In the genomic region with DNA sequence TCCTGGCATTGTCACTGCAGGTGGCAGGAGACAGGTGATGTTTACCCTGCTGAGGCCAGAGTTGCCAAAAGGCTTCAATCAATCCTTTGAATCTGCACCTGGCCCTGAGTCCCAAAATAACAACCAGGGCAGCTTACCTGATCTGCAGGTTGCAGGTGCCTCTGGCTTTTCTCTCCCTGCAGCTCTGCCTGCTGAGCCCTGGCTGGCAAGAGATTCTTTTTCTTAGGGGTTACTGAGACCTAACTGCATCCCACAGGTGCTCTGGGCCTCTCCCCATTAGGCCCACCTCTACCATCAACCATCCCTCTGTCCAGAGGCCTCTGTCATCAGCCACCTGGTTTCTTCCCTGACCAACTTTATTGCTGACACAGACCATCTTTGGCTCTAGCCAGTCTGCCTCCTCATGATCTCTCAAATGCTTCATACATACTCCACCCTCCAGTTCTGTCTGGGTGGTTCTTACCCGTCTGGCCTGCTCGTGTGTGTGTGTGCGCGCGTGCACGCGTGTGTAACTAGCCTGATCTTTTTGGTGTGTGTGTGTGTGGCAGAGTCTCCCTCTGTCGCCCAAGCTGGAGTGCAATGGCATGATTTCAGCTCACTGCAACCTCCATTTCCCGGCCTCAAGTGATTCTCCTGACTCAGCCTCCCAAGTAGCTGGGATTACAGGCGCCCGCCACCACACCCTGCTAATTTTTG, we compare ENCODE assay signal across 8 cellular contexts. TPM values are rescaled to one million over a fixed set of nuclear protein-coding genes. Genes with fewer than 3 reads are reported as not detected.
DNase-seq lines count a peak whose midpoint lies in the region; TF ChIP-seq lines count a peak whose summit lies in the region.
"Had no signal": no experiment of that assay in that cellular context is flagged by ENCODE, and none has a peak within 500 bp of the region (broad histone marks: within the 10 kb centered on the region; RNA-seq: fewer than 3 reads in every experiment).

No MANE protein-coding gene starts in this region.

- H3K79me2 ChIP-seq in KMS-11 (ENCODE audit: insufficient read depth, low read depth): peaks cover 69% of the 10 kb centered on the region

- H4K20me1 ChIP-seq in KMS-11 (ENCODE audit: insufficient read depth): no peaks in the 10 kb centered on the region

- in situ Hi-C loops in GM13977 (cut with MboI; ENCODE audit: low pct_unique_long_range_greater_than_20kb, low sequenced_read_pairs, unreplicated experiment): no loop called here

- H3K27ac ChIP-seq in KMS-11 (peak overlapping the region; percentile 86), cingulate gyrus (ENCODE audit: low read depth, low read length) (peak overlapping the region; percentile 84), spleen (peak overlapping the region in 4 of 8 donors; percentile 48 to 65 (median 60))

- DNase-seq in NCI-H345 treated with DMSO at 0.1 percent for 48 hours (lab: John Stamatoyannopoulos, UW; ENCODE audit: unreplicated experiment): peak; percentile 99
- peak; percentile 43 for DNase-seq in spleen
- no peak for DNase-seq in GM13977 (ENCODE audit: low spot score)
- DNase-seq in HCEC 1CT: no peak
- no peak for DNase-seq in stimulated activated naive CD4-positive, alpha-beta T cell (lab: John Stamatoyannopoulos, UW)
- DNase-seq: activated effector memory CD4-positive, alpha-beta T cell treated with anti-CD3 and anti-CD28 coated beads, Interleukin-2, amount 50 U/mL, for 16 hours had no signal

- no peak for TF ChIP-seq POLR2A in spleen (IDR thresholded peaks at IDR 0.05)

- H3K27me3 ChIP-seq in KMS-11 (ENCODE audit: insufficient read depth, low read depth) (no peaks in the 10 kb centered on the region), spleen (replicated peaks in 1 of 7) (no peaks in the 10 kb centered on the region)

- no peak overlapping the region for H3K4me3 ChIP-seq in KMS-11 (IDR thresholded peaks at IDR 0.05; ENCODE audit: insufficient read depth, low read depth, low read length)
- H3K4me3 ChIP-seq in spleen: no peak overlapping the region

- TF ChIP-seq CTCF in KMS-11 (conservative IDR thresholded peaks at IDR 0.05; ENCODE audit: low read depth, low read length) (no peak), spleen (IDR thresholded peaks at IDR 0.05 in 8 of 11, conservative IDR thresholded peaks at IDR 0.05 in 3 of 11) (no peak), GM13977 (IDR thresholded peaks at IDR 0.05; ENCODE audit: extremely low read depth, insufficient read depth, missing control alignments) (no peak)

- intact Hi-C loops in spleen (cut with DNase I; ENCODE audit: low total_unique reads): no loop called here

- H2AFZ ChIP-seq in KMS-11 (ENCODE audit: low read depth): no peak overlapping the region

- 0 out of 2 replicates have a peak overlapping the region, but pooled peaks have one; percentile 9 for H3K9ac ChIP-seq in KMS-11

- 87 to 95% (median 90%) methylated on average over 11 of the region's 11 CpGs for WGBS in spleen, 5 donors

- peak overlapping the region; percentile 89 for H3K4me2 ChIP-seq in KMS-11

- H3K4me1 ChIP-seq in KMS-11 (ENCODE audit: low read depth, poor library complexity, severe bottlenecking) (peaks cover 100% of the 10 kb centered on the region), spleen (peaks cover 33 to 100% (median 81%) of the 10 kb centered on the region in 6 donors)

- peaks cover 3% of the 10 kb centered on the region; the same call in 1 of the 2 replicates for H3K36me3 ChIP-seq in KMS-11 (ENCODE audit: insufficient read depth)
- H3K36me3 ChIP-seq in spleen: peaks cover 0 to 100% (median 27%) of the 10 kb centered on the region in 6 donors

- no peaks in the 10 kb centered on the region for H3K9me3 ChIP-seq in spleen

RNA-seq across cellular contexts. Expression of a gene that starts 13.7 kb away (rescaled TPM):
- 100 to 1,000 TPM in 4 of 7 donors, 10 to 100 TPM in 3; 70.2 to 167 (median 107) TPM for total RNA-seq in spleen
- polyA plus RNA-seq in spleen: 10 to 100 TPM; 18.7 to 55.5 (median 22.7) TPM

RNA-seq across cellular contexts. Expression of a gene that starts 30.1 kb away (rescaled TPM):
- 10 to 100 TPM in 3 of 7 donors, 1 to 10 TPM in 4; 2.6 to 16.2 (median 8.8) TPM for total RNA-seq in spleen
- polyA plus RNA-seq in spleen: 1 to 10 TPM; 1.4 to 9.3 (median 3.1) TPM

Comparison
In these comparisons a context has a peak if more than half of its experiments do, and no peak if none do; other contexts are left out.
1. DNase-seq: peak in NCI-H345 treated with DMSO at 0.1 percent for 48 hours (single experiment) and spleen (single experiment); none in GM13977 (single experiment), HCEC 1CT (single experiment) and stimulated activated naive CD4-positive, alpha-beta T cell (0 of 6).